ENCODE assay signal across 20 cellular contexts in the genomic region with DNA sequence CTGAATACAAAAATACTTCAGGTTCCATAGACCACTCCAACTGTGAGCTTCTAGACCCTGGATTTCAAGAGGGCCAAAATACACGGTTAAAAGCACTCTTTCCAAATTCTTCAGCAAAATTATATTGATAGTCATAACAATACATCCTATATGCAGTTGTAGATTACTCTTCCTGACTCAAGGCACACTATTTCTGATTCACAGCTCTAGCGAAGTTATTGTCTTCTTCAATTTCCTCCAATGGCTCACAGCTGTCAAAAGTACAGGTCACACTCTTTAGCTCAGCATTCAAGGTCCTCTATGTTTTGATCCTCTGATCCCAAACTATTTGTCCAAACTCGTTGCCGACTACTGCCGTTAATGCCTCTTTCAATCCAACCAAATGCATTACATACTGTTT. TPM values are rescaled to one million over a fixed set of nuclear protein-coding genes. Genes with fewer than 3 reads are reported as not detected.
DNase-seq lines count a peak whose midpoint lies in the region; ATAC-seq, FAIRE-seq and TF ChIP-seq lines count a peak whose summit lies in the region.
"Had no signal": no experiment of that assay in that cellular context is flagged by ENCODE, and none has a peak within 500 bp of the region (broad histone marks: within the 10 kb centered on the region; RNA-seq: fewer than 3 reads in every experiment).

No MANE protein-coding gene starts in this region.

- H2AFZ ChIP-seq in astrocyte (ENCODE audit: low read depth, low read length): no peak overlapping the region

- peak overlapping the region; percentile 40 for H3K27ac Mint-ChIP-seq in MCF 10A (ENCODE audit: low read depth, unreplicated experiment)
- H3K27ac Mint-ChIP-seq in astrocyte (ENCODE audit: unreplicated experiment): peak overlapping the region; percentile 99
- H3K27ac Mint-ChIP-seq: activated naive CD8-positive, alpha-beta T cell treated with anti-CD3 and anti-CD28 coated beads, Interleukin-2, amount 50 U/mL, for 24 hours; activated T-helper 17 cell treated with anti-CD3 and anti-CD28 coated beads, Interleukin-2, amount 50 U/mL, for 72 hours had no signal

- POLR2A ChIA-PET in MCF 10A (lab: Yijun Ruan, JAX): interaction anchor here (0.7 to 3.5 kb wide), 6 partner anchors 13 to 346 kb away, joined by 3 to 12 read pairs (median 4); no protein-coding TSS in a partner anchor

- H3K4me3 ChIP-seq in breast epithelium (no peak overlapping the region), astrocyte (ENCODE audit: insufficient read depth, low read depth, low read length) (no peak overlapping the region), mesodermal cell (ENCODE audit: extremely low read depth, insufficient read depth, low read length, poor library complexity, severe bottlenecking) (no peak overlapping the region)
- H3K4me3 ChIP-seq: BLaER1, mucosa of descending colon, testis had no signal

- FAIRE-seq in astrocyte (lab: Jason Lieb, UNC): peak; percentile 94
- FAIRE-seq in urothelium cell line (lab: Jason Lieb, UNC): peak; percentile 90

- H3K9me3 Mint-ChIP-seq in MCF 10A (ENCODE audit: unreplicated experiment): no peaks in the 10 kb centered on the region
- H3K9me3 Mint-ChIP-seq in astrocyte (ENCODE audit: unreplicated experiment): no peaks in the 10 kb centered on the region

- H3K9me3 ChIP-seq in breast epithelium: no peaks in the 10 kb centered on the region
- H3K9me3 ChIP-seq in astrocyte (ENCODE audit: insufficient read depth, low read depth, low read length): no peaks in the 10 kb centered on the region
- no peaks in the 10 kb centered on the region for H3K9me3 ChIP-seq in mesodermal cell (ENCODE audit: control insufficient read depth, low read length)
- H3K9me3 ChIP-seq: BLaER1, mucosa of descending colon, testis had no signal

- intact Hi-C loops in MCF 10A (cut with micrococcal nuclease): no loop called here
- intact Hi-C loops in breast epithelium (cut with DNase I; ENCODE audit: low total_unique reads): no loop called here

- peak overlapping the region; percentile 76 for H3K4me2 ChIP-seq in astrocyte (ENCODE audit: low read length)
- H3K4me2 ChIP-seq: BLaER1 had no signal

- TF ChIP-seq POLR2A in breast epithelium (IDR thresholded peaks at IDR 0.05): no peak

- CTCF ChIA-PET in MCF 10A (lab: Yijun Ruan, JAX): interaction anchor here (0.6 to 5.0 kb wide), 12 partner anchors 11 to 901 kb away, joined by 3 to 61 read pairs (median 4); partner anchors contain the start of gene CCDC80

- H3K27me3 ChIP-seq in breast epithelium (no peaks in the 10 kb centered on the region), astrocyte (ENCODE audit: insufficient read depth, low read length) (no peaks in the 10 kb centered on the region)
- H3K27me3 ChIP-seq: BLaER1, testis had no signal

- no peaks in the 10 kb centered on the region for H3K79me2 ChIP-seq in astrocyte (ENCODE audit: insufficient read depth, low read length)

- no peaks in the 10 kb centered on the region for H3K27me3 Mint-ChIP-seq in MCF 10A (ENCODE audit: insufficient read depth, unreplicated experiment)
- H3K27me3 Mint-ChIP-seq in astrocyte (ENCODE audit: low read depth, unreplicated experiment): no peaks in the 10 kb centered on the region
- H3K27me3 Mint-ChIP-seq: activated naive CD8-positive, alpha-beta T cell treated with anti-CD3 and anti-CD28 coated beads, Interleukin-2, amount 50 U/mL, for 24 hours; activated T-helper 17 cell treated with anti-CD3 and anti-CD28 coated beads, Interleukin-2, amount 50 U/mL, for 72 hours had no signal

- H3K4me3 Mint-ChIP-seq in MCF 10A (ENCODE audit: unreplicated experiment): no peak overlapping the region
- no peak overlapping the region for H3K4me3 Mint-ChIP-seq in astrocyte (ENCODE audit: unreplicated experiment)
- H3K4me3 Mint-ChIP-seq: activated naive CD8-positive, alpha-beta T cell treated with anti-CD3 and anti-CD28 coated beads, Interleukin-2, amount 50 U/mL, for 24 hours; activated T-helper 17 cell treated with anti-CD3 and anti-CD28 coated beads, Interleukin-2, amount 50 U/mL, for 72 hours had no signal

- no peaks in the 10 kb centered on the region for H3K36me3 Mint-ChIP-seq in MCF 10A (ENCODE audit: insufficient read depth, unreplicated experiment)
- no peaks in the 10 kb centered on the region for H3K36me3 Mint-ChIP-seq in astrocyte (ENCODE audit: low read depth, unreplicated experiment)

- H3K27ac ChIP-seq in breast epithelium: no peak overlapping the region
- H3K27ac ChIP-seq in astrocyte (ENCODE audit: low read depth, low read length): peak overlapping the region; percentile 100
- H3K27ac ChIP-seq in mesodermal cell (ENCODE audit: low read depth, low read length, severe bottlenecking): peak overlapping the region; percentile 95
- H3K27ac ChIP-seq: 22Rv1, BLaER1, testis had no signal

- H3K4me1 ChIP-seq in breast epithelium (no peaks in the 10 kb centered on the region), astrocyte (ENCODE audit: insufficient read depth, low read length) (peaks cover 45% of the 10 kb centered on the region), mesodermal cell (ENCODE audit: control insufficient read depth, insufficient read depth, low read length, poor library complexity, severe bottlenecking) (peaks cover 26% of the 10 kb centered on the region)
- H3K4me1 ChIP-seq: BLaER1, testis had no signal

- H3K4me1 Mint-ChIP-seq in MCF 10A (ENCODE audit: insufficient read depth, unreplicated experiment) (peaks cover 35% of the 10 kb centered on the region), astrocyte (ENCODE audit: low read depth, unreplicated experiment) (peaks cover 54% of the 10 kb centered on the region)

- 90 to 91% methylated on average over 4 of the region's 5 CpGs for WGBS in mesodermal cell (ENCODE audit: insufficient coverage in 2 of 2), 2 experiments

- no peak for DNase-seq in MCF 10A (ENCODE audit: unreplicated experiment)
- DNase-seq in breast epithelium (ENCODE audit: low spot score in 2 of 2): no peak
- no peak for DNase-seq in astrocyte (ENCODE audit: low read depth)
- no peak for DNase-seq in urothelium cell line (ENCODE audit: low spot score)
- no peak for DNase-seq in NCI-H345 (lab: John Stamatoyannopoulos, UW)
- DNase-seq in NCI-H1105 treated with DMSO at 0.1 percent for 48 hours (lab: John Stamatoyannopoulos, UW): no peak
- DNase-seq: activated naive CD8-positive, alpha-beta T cell treated with anti-CD3 and anti-CD28 coated beads, Interleukin-2, amount 50 U/mL, for 24 hours; caudate nucleus; DMS 273 treated with DMSO at 0.1 percent for 48 hours; effector CD4-positive, alpha-beta T cell; KBM-7; mucosa of descending colon; stimulated activated CD4-positive, alpha-beta T cell treated with anti-CD3 and anti-CD28 coated beads, Interleukin-4, amount 100 ng/mL, for 24 hours; testis had no signal

- no TSS peak for BruUV-seq in MCF 10A (replicated peaks; lab: Mats Ljungman, UMichigan)

- TF ChIP-seq CTCF in MCF 10A (IDR thresholded peaks at IDR 0.05; ENCODE audit: unreplicated experiment): no peak
- no peak for TF ChIP-seq CTCF in breast epithelium (IDR thresholded peaks at IDR 0.05)
- no peak for TF ChIP-seq CTCF in astrocyte (IDR thresholded peaks at IDR 0.05; ENCODE audit: insufficient read depth, low read depth, low read length)

- H3K36me3 ChIP-seq in breast epithelium (no peaks in the 10 kb centered on the region), astrocyte (ENCODE audit: insufficient read depth, low read length) (no peaks in the 10 kb centered on the region), mesodermal cell (ENCODE audit: control insufficient read depth, insufficient read depth, low read length) (no peaks in the 10 kb centered on the region)
- H3K36me3 ChIP-seq: BLaER1 had no signal

- H4K20me1 ChIP-seq in astrocyte (ENCODE audit: insufficient read depth, low read length): no peaks in the 10 kb centered on the region
- H4K20me1 ChIP-seq: BLaER1 had no signal

- ATAC-seq in GM21367 (IDR thresholded peaks at IDR 0.05; ENCODE audit: unreplicated experiment): no peak
- ATAC-seq: activated naive CD8-positive, alpha-beta T cell treated with anti-CD3 and anti-CD28 coated beads, Interleukin-2, amount 50 U/mL, for 24 hours; activated T-helper 17 cell treated with anti-CD3 and anti-CD28 coated beads, Interleukin-2, amount 50 U/mL, for 72 hours had no signal

- peak overlapping the region; percentile 85 for H3K9ac ChIP-seq in astrocyte (ENCODE audit: low read length)
- H3K9ac ChIP-seq: BLaER1 had no signal

RNA-seq across cellular contexts. Expression of gene CCDC80, which starts 13.5 kb away (rescaled TPM):
- 10.4 and 19.4 TPM in 2 replicates for total RNA-seq in MCF 10A (2022)
- 100 to 1,000 TPM in 1 of 3 donors, 10 to 100 TPM in 2; 38.7 to 430 (median 42.0) TPM for total RNA-seq in breast epithelium
- total RNA-seq in astrocyte: 272 and 333 TPM in 2 replicates
- 240 TPM for polyA plus RNA-seq in mesodermal cell (2013, experiment 1 of 2)
- polyA plus RNA-seq in mesodermal cell (2013, experiment 2 of 2): 244 TPM
- total RNA-seq: activated T-helper 17 cell treated with anti-CD3 and anti-CD28 coated beads, Interleukin-2, amount 50 U/mL, for 72 hours; T-helper 2 cell treated with Interferon-gamma antibody and Interleukin-4, amounts not matched to agents 100 ng/mL and 5 ng/mL, for 36 hours had no signal

Comparison
In these comparisons a context has a peak if more than half of its experiments do, and no peak if none do; other contexts are left out.
1. H3K27ac ChIP-seq: peak in astrocyte (single experiment) and mesodermal cell (single experiment); none in breast epithelium (0 of 2).